In the genomic region with DNA sequence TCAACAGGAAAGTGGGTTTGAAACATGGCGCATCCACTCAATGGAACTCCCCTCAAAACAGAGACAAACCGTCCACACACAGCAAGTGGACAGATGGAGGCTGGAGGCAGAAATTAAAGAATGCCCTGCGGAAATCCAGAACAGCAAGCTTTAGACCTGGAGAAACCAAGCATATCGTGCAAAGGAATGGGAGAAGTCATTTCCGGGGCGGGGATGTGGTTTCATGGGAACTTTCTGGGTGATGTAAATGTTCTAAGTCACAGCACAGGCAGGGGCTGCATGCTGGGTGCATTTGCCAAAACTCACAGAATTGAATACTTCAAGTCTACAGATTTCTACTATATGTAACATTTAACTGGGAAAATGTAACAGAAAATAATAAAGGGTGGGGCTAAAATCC, we compare ENCODE assay signal across 34 cellular contexts.
DNase-seq lines count a peak whose midpoint lies in the region; ATAC-seq, FAIRE-seq and TF ChIP-seq lines count a peak whose summit lies in the region.
"Had no signal": no experiment of that assay in that cellular context is flagged by ENCODE, and none has a peak within 500 bp of the region (broad histone marks: within the 10 kb centered on the region; RNA-seq: fewer than 3 reads in every experiment).

No MANE protein-coding gene starts in this region.

- no peak for TF ChIP-seq EP300 in neural cell (conservative IDR thresholded peaks at IDR 0.05; ENCODE audit: poor library complexity, severe bottlenecking)

- DNase-seq in GM23248 (peak; percentile 53), PC-3 (peak; percentile 47), GM12891 (ENCODE audit: insufficient read length, low spot score) (no peak), hypothalamus (lab: John Stamatoyannopoulos, UW) (no peak), NCI-H1092 (lab: John Stamatoyannopoulos, UW) (no peak)
- DNase-seq: activated CD4-positive, alpha-beta T cell treated with anti-CD3 and anti-CD28 coated beads for 48 hours; activated gamma-delta T cell treated with Interleukin-2 at 50 U/mL for 16 hours; activated naive CD8-positive, alpha-beta T cell treated with anti-CD3 and anti-CD28 coated beads, Interleukin-2, amount 50 U/mL, for 24 hours; BE2C; cerebellar nuclear complex; glutamatergic neuron; GOT3; HFFc6; islet precursor cell; left lung; mesenchymal stem cell; NCI-H1105; NCI-H187 treated with DMSO at 0.1 percent for 48 hours; NCI-H526; NK-92 treated with Interleukin-12 subunit alpha and Interleukin-12 subunit beta, amount 100 ng/mL, for 24 hours; PC-9; Right ventricle myocardium superior; small intestine; stimulated activated naive CD4-positive, alpha-beta T cell treated with Interleukin-2 at 50 U/mL for 16 hours; WERI-Rb-1 had no signal

- peaks cover 1% of the 10 kb centered on the region for H3K36me3 Mint-ChIP-seq in brain

- H3K27ac ChIP-seq in GM23248: no peak overlapping the region
- peak overlapping the region; percentile 83 for H3K27ac ChIP-seq in PC-3 (ENCODE audit: low read length)
- peak overlapping the region; percentile 80 for H3K27ac ChIP-seq in neural cell (ENCODE audit: low read length)
- H3K27ac ChIP-seq: left lung, pancreas, PC-9, thoracic aorta, WERI-Rb-1 had no signal

- in situ Hi-C loops in GM23248 (cut with MboI): no loop called here

- H3K4me3 Mint-ChIP-seq in brain: no peak overlapping the region
- H3K4me3 Mint-ChIP-seq: activated naive CD8-positive, alpha-beta T cell treated with anti-CD3 and anti-CD28 coated beads, Interleukin-2, amount 50 U/mL, for 24 hours; HFFc6; neural crest cell had no signal

- no peak for TF ChIP-seq POLR2A in GM12891 (IDR thresholded peaks at IDR 0.05; ENCODE audit: low read depth, low read length)

- H3K9me2 ChIP-seq in GM23248 (ENCODE audit: insufficient read depth) (no peaks in the 10 kb centered on the region), PC-3 (replicated peaks; ENCODE audit: low read length) (no peaks in the 10 kb centered on the region), neural cell (ENCODE audit: insufficient read depth, low read length) (no peaks in the 10 kb centered on the region)

- peak overlapping the region in 3 of 5 experiments; percentile 4 to 85 (median 69) for H3K27ac Mint-ChIP-seq in brain
- H3K27ac Mint-ChIP-seq: activated naive CD8-positive, alpha-beta T cell treated with anti-CD3 and anti-CD28 coated beads, Interleukin-2, amount 50 U/mL, for 24 hours; HFFc6 had no signal

- no peaks in the 10 kb centered on the region for H3K36me3 ChIP-seq in GM23248 (ENCODE audit: low read depth)
- no peaks in the 10 kb centered on the region for H3K36me3 ChIP-seq in PC-3 (ENCODE audit: low read depth, low read length)
- H3K36me3 ChIP-seq in neural cell (ENCODE audit: insufficient read depth, low read length): no peaks in the 10 kb centered on the region
- H3K36me3 ChIP-seq: BE2C, left lung, pancreas, thoracic aorta, WERI-Rb-1 had no signal

- FAIRE-seq in GM12891 (lab: Jason Lieb, UNC): no peak
- FAIRE-seq: astrocyte, endothelial cell of umbilical vein, GM12878, pancreas, small intestine had no signal

- H3K9me3 ChIP-seq in GM23248 (ENCODE audit: low read depth) (no peaks in the 10 kb centered on the region), PC-3 (ENCODE audit: low read length) (no peaks in the 10 kb centered on the region), neural cell (ENCODE audit: low read length) (no peaks in the 10 kb centered on the region)
- H3K9me3 ChIP-seq: BE2C, left lung, pancreas, thoracic aorta had no signal

- no TSS peak for BruUV-seq in PC-3 (replicated peaks; lab: Mats Ljungman, UMichigan)

- peaks cover 2% of the 10 kb centered on the region for H3K27me3 Mint-ChIP-seq in brain

- POLR2A ChIA-PET in PC-3 (lab: Charles Lee; ENCODE audit: unreplicated experiment): no interaction called here

- peaks cover 4 to 84% (median 11%) of the 10 kb centered on the region in 5 experiments for H3K9me3 Mint-ChIP-seq in brain

- H3K4me2 ChIP-seq in GM23248 (ENCODE audit: unreplicated experiment): no peak overlapping the region
- H3K4me2 ChIP-seq in PC-3 (ENCODE audit: low read length): no peak overlapping the region; the same call in 1 of the 2 replicates
- no peak overlapping the region for H3K4me2 ChIP-seq in neural cell (ENCODE audit: low read length)
- H3K4me2 ChIP-seq: PC-9 had no signal

- H2AFZ ChIP-seq in GM23248 (no peak overlapping the region), PC-3 (ENCODE audit: low read length) (no peak overlapping the region), neural cell (ENCODE audit: low read depth, low read length) (no peak overlapping the region)
- H2AFZ ChIP-seq: PC-9 had no signal

- no peak for TF ChIP-seq RAD21 in neural cell (conservative IDR thresholded peaks at IDR 0.05)

- TF ChIP-seq CTCF in PC-3 (conservative IDR thresholded peaks at IDR 0.05; ENCODE audit: low read depth, low read length): no peak
- no peak for TF ChIP-seq CTCF in brain (conservative IDR thresholded peaks at IDR 0.05)
- TF ChIP-seq CTCF in neural cell (IDR thresholded peaks at IDR 0.05; ENCODE audit: poor library complexity, severe bottlenecking): no peak

- H3F3A ChIP-seq in GM23248 (ENCODE audit: insufficient read depth) (no peaks in the 10 kb centered on the region), PC-3 (ENCODE audit: low read length, unreplicated experiment) (no peaks in the 10 kb centered on the region), neural cell (ENCODE audit: insufficient read depth, low read length, poor library complexity, severe bottlenecking) (no peaks in the 10 kb centered on the region)

- H3K4me1 ChIP-seq in GM23248 (ENCODE audit: insufficient read depth): no peaks in the 10 kb centered on the region
- H3K4me1 ChIP-seq in PC-3 (ENCODE audit: insufficient read depth, low read length): peaks cover 19% of the 10 kb centered on the region; the same call in 1 of the 2 replicates
- H3K4me1 ChIP-seq: BE2C, left lung had no signal

- intact Hi-C loops in PC-3 (cut with micrococcal nuclease): no loop called here

- peaks cover 46% of the 10 kb centered on the region for H3K4me1 Mint-ChIP-seq in brain

- 17 to 21% methylated on average over 6 of the region's 6 CpGs for WGBS in GM23248 (ENCODE audit: low coverage in 1 of 2, low lambda C conversion rate in 2 of 2, missing lambda C conversion rate in 2 of 2), 2 experiments

- no peak for ATAC-seq in PC-3
- ATAC-seq: activated naive CD8-positive, alpha-beta T cell treated with anti-CD3 and anti-CD28 coated beads, Interleukin-2, amount 50 U/mL, for 24 hours; GM12878; left lung had no signal

- H3K79me2 ChIP-seq in GM23248 (ENCODE audit: insufficient read depth) (no peaks in the 10 kb centered on the region), PC-3 (ENCODE audit: low read length) (no peaks in the 10 kb centered on the region), neural cell (replicated peaks; ENCODE audit: insufficient read depth, low read length) (no peaks in the 10 kb centered on the region)

- CTCF ChIA-PET in PC-3 (lab: Charles Lee): no interaction called here

- H3K4me3 ChIP-seq in GM23248: no peak overlapping the region
- H3K4me3 ChIP-seq in PC-3 (ENCODE audit: low read length): no peak overlapping the region
- no peak overlapping the region for H3K4me3 ChIP-seq in neural cell (ENCODE audit: low read length)
- H3K4me3 ChIP-seq: dorsolateral prefrontal cortex, GM12878, left lung, pancreas, PC-9, thoracic aorta had no signal

- H4K20me1 ChIP-seq in GM23248 (ENCODE audit: insufficient read depth) (no peaks in the 10 kb centered on the region), PC-3 (ENCODE audit: low read length) (no peaks in the 10 kb centered on the region), neural cell (ENCODE audit: insufficient read depth) (no peaks in the 10 kb centered on the region)

- H3K27me3 ChIP-seq in GM23248 (replicated peaks; ENCODE audit: insufficient read depth) (no peaks in the 10 kb centered on the region), PC-3 (ENCODE audit: low read length) (peaks cover 24% of the 10 kb centered on the region), neural cell (ENCODE audit: insufficient read depth, low read depth, low read length) (no peaks in the 10 kb centered on the region)
- H3K27me3 ChIP-seq: BE2C, pancreas had no signal

- no peak overlapping the region; the same call in 1 of the 2 replicates for H3K9ac ChIP-seq in GM23248
- peak overlapping the region; percentile 71 for H3K9ac ChIP-seq in PC-3 (ENCODE audit: low read length)
- no peak overlapping the region for H3K9ac ChIP-seq in neural cell (ENCODE audit: low read length)

TF ChIP-seq in GM12891, 5 proteins besides CTCF, POLR2A, EP300 and RAD21:
- TF ChIP-seq SPI1 (IDR thresholded peaks at IDR 0.05; ENCODE audit: low read depth, low read length) (no peak), POLR2AphosphoS5 (IDR thresholded peaks at IDR 0.05; ENCODE audit: low read depth, low read length) (no peak), TAF1 (IDR thresholded peaks at IDR 0.05; ENCODE audit: low read depth, low read length) (no peak), POU2F2 (IDR thresholded peaks at IDR 0.05; ENCODE audit: low read depth, low read length) (no peak), PAX5 (IDR thresholded peaks at IDR 0.05; ENCODE audit: insufficient read depth, low read length, severe bottlenecking) (no peak)

Comparison
In these comparisons a context has a peak if more than half of its experiments do, and no peak if none do; other contexts are left out.
1. DNase-seq: peak in GM23248 (single experiment) and PC-3 (single experiment); none in GM12891 (single experiment), hypothalamus (0 of 51) and NCI-H1092 (single experiment).